Comparison of ENCODE assay signal across 16 cellular contexts in genomic region chr6:49003348-49003747, GRCh38.
"Had no signal": no experiment of that assay in that cellular context is flagged by ENCODE, and none has a peak within 500 bp of the region (broad histone marks: within the 10 kb centered on the region; RNA-seq: fewer than 3 reads in every experiment).

No MANE protein-coding gene starts in this region.

- DNase-seq: activated CD4-positive, alpha-beta T cell treated with anti-CD3 and anti-CD28 coated beads for 36 hours; activated CD4-positive, alpha-beta T cell treated with anti-CD3 and anti-CD28 coated beads, Interleukin-2, amount 50 U/mL, for 48 hours; activated T-cell treated with anti-CD3 and anti-CD28 coated beads for 4 hours; effector memory CD8-positive, alpha-beta T cell; hypothalamus; islet precursor cell; nucleus accumbens; retina; spleen; stimulated activated CD4-positive, alpha-beta T cell treated with anti-CD3 and anti-CD28 coated beads, Interleukin-4, amount 100 ng/mL, for 4 hours; upper lobe of right lung had no signal

- H3K4me3 ChIP-seq: lung, spleen, thoracic aorta, upper lobe of right lung had no signal

- H3K27me3 ChIP-seq: spleen, upper lobe of right lung had no signal

- H3K9me3 ChIP-seq: thoracic aorta, upper lobe of right lung had no signal

- H3K27ac ChIP-seq: spleen, thoracic aorta, upper lobe of right lung had no signal

- H3K36me3 ChIP-seq: spleen, thoracic aorta, upper lobe of right lung had no signal

- H3K4me1 ChIP-seq: spleen, upper lobe of right lung had no signal

- ATAC-seq: activated CD4-positive, alpha-beta T cell treated with anti-CD3 and anti-CD28 coated beads for 36 hours; effector memory CD8-positive, alpha-beta T cell; left lobe of liver; stimulated activated memory B cell treated with anti-CD40 and anti-IgM and Interleukin-4, amounts not matched to agents 10 μg/mL and 1 μg/mL and 100 μg/mL, for 72 hours; upper lobe of right lung; WTC11 had no signal
